In the genomic region with DNA sequence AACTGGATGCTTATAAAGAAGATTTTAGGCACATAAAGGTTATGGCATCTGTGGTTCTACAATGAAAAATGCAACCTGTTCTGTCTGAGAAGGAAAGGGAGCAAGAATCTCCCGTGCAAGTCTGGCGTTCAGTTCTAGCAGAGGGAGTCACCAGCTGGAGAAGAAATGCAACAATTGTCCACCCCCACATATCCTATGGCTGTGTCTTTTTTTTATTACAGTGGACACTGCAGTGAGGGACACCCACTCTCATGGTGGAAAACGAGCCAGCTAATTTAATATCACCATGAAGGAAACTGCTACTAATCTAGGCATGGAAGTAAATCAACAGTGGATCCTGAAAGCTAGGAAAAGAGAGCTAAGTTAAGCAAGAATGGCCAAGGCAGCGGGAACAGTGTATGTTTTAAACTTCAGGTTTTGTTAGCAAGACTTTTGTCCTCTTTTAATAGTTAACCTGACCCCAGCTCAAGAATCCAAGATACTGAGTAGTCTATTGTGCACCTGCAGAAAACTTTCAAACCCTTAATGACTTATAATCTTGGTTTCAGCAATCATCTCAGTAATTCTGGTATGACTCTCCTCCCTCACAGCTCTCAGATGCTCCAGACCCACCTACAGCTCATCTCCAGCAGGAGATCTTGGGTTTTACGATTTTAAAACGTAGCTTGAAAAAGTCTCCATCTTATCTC, we compare ENCODE assay signal across 12 cellular contexts.
A peak's percentile ranks its signal among the peaks of the same experiment; 100 is the strongest.
DNase-seq lines count a peak whose midpoint lies in the region; ATAC-seq and TF ChIP-seq lines count a peak whose summit lies in the region.
"Had no signal": no experiment of that assay in that cellular context is flagged by ENCODE, and none has a peak within 500 bp of the region (broad histone marks: within the 10 kb centered on the region; RNA-seq: fewer than 3 reads in every experiment).

No MANE protein-coding gene starts in this region.

- H3K4me1 ChIP-seq in effector memory CD4-positive, alpha-beta T cell (ENCODE audit: control insufficient read depth, insufficient read depth, low read length, poor library complexity, severe bottlenecking): no peaks in the 10 kb centered on the region

- H3K27me3 ChIP-seq in effector memory CD4-positive, alpha-beta T cell (replicated peaks; ENCODE audit: control insufficient read depth, insufficient read depth, low read length, poor library complexity, severe bottlenecking): no peaks in the 10 kb centered on the region
- H3K27me3 ChIP-seq: thyroid gland had no signal

- CTCF ChIA-PET in activated CD8-positive, alpha-beta T cell treated with anti-CD3 and anti-CD28 coated beads for 36 hours (lab: Charles Lee): no interaction called here

- H3K27me3 Mint-ChIP-seq in activated CD8-positive, alpha-beta T cell treated with anti-CD3 and anti-CD28 coated beads for 36 hours: no peaks in the 10 kb centered on the region
- H3K27me3 Mint-ChIP-seq: activated naive CD8-positive, alpha-beta T cell had no signal

- no peaks in the 10 kb centered on the region for H3K36me3 Mint-ChIP-seq in stimulated activated effector memory CD8-positive, alpha-beta T cell treated with anti-CD3 and anti-CD28 coated beads, Interleukin-12 subunit alpha, Interleukin-12 subunit beta, amount 100 ng/mL, for 72 hours
- H3K36me3 Mint-ChIP-seq in activated CD8-positive, alpha-beta T cell treated with anti-CD3 and anti-CD28 coated beads for 36 hours (ENCODE audit: low read depth): no peaks in the 10 kb centered on the region
- H3K36me3 Mint-ChIP-seq: activated naive CD8-positive, alpha-beta T cell had no signal

- intact Hi-C loops in activated CD8-positive, alpha-beta T cell treated with anti-CD3 and anti-CD28 coated beads for 36 hours (cut with micrococcal nuclease): no loop called here

- no peaks in the 10 kb centered on the region for H3K4me1 Mint-ChIP-seq in stimulated activated effector memory CD8-positive, alpha-beta T cell treated with anti-CD3 and anti-CD28 coated beads, Interleukin-12 subunit alpha, Interleukin-12 subunit beta, amount 100 ng/mL, for 72 hours
- no peaks in the 10 kb centered on the region for H3K4me1 Mint-ChIP-seq in activated CD8-positive, alpha-beta T cell treated with anti-CD3 and anti-CD28 coated beads for 36 hours (ENCODE audit: low read depth)

- H3K9me3 Mint-ChIP-seq in stimulated activated effector memory CD8-positive, alpha-beta T cell treated with anti-CD3 and anti-CD28 coated beads, Interleukin-12 subunit alpha, Interleukin-12 subunit beta, amount 100 ng/mL, for 72 hours: no peaks in the 10 kb centered on the region
- no peaks in the 10 kb centered on the region for H3K9me3 Mint-ChIP-seq in activated CD8-positive, alpha-beta T cell treated with anti-CD3 and anti-CD28 coated beads for 36 hours

- H3K27ac ChIP-seq in effector memory CD4-positive, alpha-beta T cell (ENCODE audit: insufficient read depth, low read length, poor library complexity, severe bottlenecking): no peak overlapping the region

- DNase-seq in stimulated activated effector memory CD8-positive, alpha-beta T cell treated with anti-CD3 and anti-CD28 coated beads, Interleukin-12 subunit alpha, Interleukin-12 subunit beta, amount 100 ng/mL, for 72 hours (ENCODE audit: low spot score in 2 of 2): no peak
- DNase-seq in AML-193 (lab: John Stamatoyannopoulos, UW): no peak
- DNase-seq in effector memory CD4-positive, alpha-beta T cell: no peak
- DNase-seq in activated CD8-positive, alpha-beta T cell treated with anti-CD3 and anti-CD28 coated beads for 36 hours: no peak
- DNase-seq: effector CD4-positive, alpha-beta T cell; stimulated activated CD4-positive, alpha-beta T cell treated with anti-CD3 and anti-CD28 coated beads, Interleukin-4, amount 100 ng/mL, for 4 hours had no signal

- no peaks in the 10 kb centered on the region for H3K9me3 ChIP-seq in effector memory CD4-positive, alpha-beta T cell (ENCODE audit: control insufficient read depth, low read length)
- H3K9me3 ChIP-seq: thyroid gland had no signal

- H3K27ac Mint-ChIP-seq in stimulated activated effector memory CD8-positive, alpha-beta T cell treated with anti-CD3 and anti-CD28 coated beads, Interleukin-12 subunit alpha, Interleukin-12 subunit beta, amount 100 ng/mL, for 72 hours: no peak overlapping the region
- no peak overlapping the region for H3K27ac Mint-ChIP-seq in activated CD8-positive, alpha-beta T cell treated with anti-CD3 and anti-CD28 coated beads for 36 hours
- H3K27ac Mint-ChIP-seq: activated naive CD8-positive, alpha-beta T cell had no signal

- no peaks in the 10 kb centered on the region for H3K36me3 ChIP-seq in effector memory CD4-positive, alpha-beta T cell (ENCODE audit: control insufficient read depth, insufficient read depth, low read length)
- H3K36me3 ChIP-seq: thyroid gland had no signal

- no peak for TF ChIP-seq CTCF in activated CD8-positive, alpha-beta T cell treated with anti-CD3 and anti-CD28 coated beads for 36 hours (IDR thresholded peaks at IDR 0.05)

- POLR2A ChIA-PET in activated CD8-positive, alpha-beta T cell treated with anti-CD3 and anti-CD28 coated beads for 36 hours (lab: Charles Lee): no interaction called here

- ATAC-seq in GM19351 (IDR thresholded peaks at IDR 0.05; ENCODE audit: unreplicated experiment): peak; percentile 79
- peak; percentile 97 for ATAC-seq in HG02642 (IDR thresholded peaks at IDR 0.05; ENCODE audit: poor library complexity, unreplicated experiment)
- ATAC-seq in HG03457 (IDR thresholded peaks at IDR 0.05; ENCODE audit: unreplicated experiment): peak; percentile 98
- ATAC-seq in stimulated activated effector memory CD8-positive, alpha-beta T cell treated with anti-CD3 and anti-CD28 coated beads, Interleukin-12 subunit alpha, Interleukin-12 subunit beta, amount 100 ng/mL, for 72 hours: peak; percentile 74
- no peak for ATAC-seq in activated CD8-positive, alpha-beta T cell treated with anti-CD3 and anti-CD28 coated beads for 36 hours
- ATAC-seq: activated CD4-positive, CD25-positive, alpha-beta regulatory T cell treated with anti-CD3 and anti-CD28 coated beads, Interleukin-2, amount 50 U/mL, for 24 hours had no signal

- H3K4me3 ChIP-seq in effector memory CD4-positive, alpha-beta T cell (ENCODE audit: insufficient read depth, low read depth, low read length, poor library complexity, severe bottlenecking): no peak overlapping the region
- H3K4me3 ChIP-seq: thyroid gland had no signal

- no peak overlapping the region for H3K4me3 Mint-ChIP-seq in stimulated activated effector memory CD8-positive, alpha-beta T cell treated with anti-CD3 and anti-CD28 coated beads, Interleukin-12 subunit alpha, Interleukin-12 subunit beta, amount 100 ng/mL, for 72 hours
- no peak overlapping the region for H3K4me3 Mint-ChIP-seq in activated CD8-positive, alpha-beta T cell treated with anti-CD3 and anti-CD28 coated beads for 36 hours
- H3K4me3 Mint-ChIP-seq: activated naive CD8-positive, alpha-beta T cell had no signal
